Comparison of ENCODE assay signal across 38 cellular contexts in the genomic region with DNA sequence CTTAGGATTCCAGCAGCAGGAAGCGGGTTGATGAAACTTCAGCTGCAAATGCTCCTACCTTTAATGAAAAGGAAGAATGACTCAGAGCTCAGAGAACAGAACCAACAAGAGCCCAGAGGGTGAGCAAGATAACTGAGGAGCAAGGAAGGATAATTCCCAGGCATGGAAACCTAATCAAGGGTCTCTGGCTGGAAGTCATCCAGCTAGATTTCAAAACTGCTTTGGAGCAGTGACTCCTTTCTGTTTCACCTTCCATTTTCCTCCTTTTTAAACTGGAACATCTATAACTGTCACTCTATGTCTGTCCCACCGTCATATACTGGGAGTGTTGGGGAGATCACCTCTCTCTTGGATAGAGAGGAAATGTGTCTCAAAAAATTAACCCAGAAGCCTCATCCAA.
"Had no signal": no experiment of that assay in that cellular context is flagged by ENCODE, and none has a peak within 500 bp of the region (broad histone marks: within the 10 kb centered on the region; RNA-seq: fewer than 3 reads in every experiment).

No MANE protein-coding gene starts in this region.

- H3K4me1 Mint-ChIP-seq: activated naive CD4-positive, alpha-beta T cell treated with anti-CD3 and anti-CD28 coated beads, Interleukin-2, amount 10 ng/mL, durations not matched to agents 7 days and 5 days; activated naive CD4-positive, alpha-beta T cell treated with anti-CD3 and anti-CD28 coated beads, Interleukin-2, amount 50 U/mL, for 24 hours; activated naive CD8-positive, alpha-beta T cell treated with anti-CD3 and anti-CD28 coated beads for 36 hours; activated naive CD8-positive, alpha-beta T cell treated with anti-CD3 and anti-CD28 coated beads, Interleukin-2, amount 10 ng/mL, durations not matched to agents 7 days and 5 days; activated naive CD8-positive, alpha-beta T cell treated with anti-CD3 and anti-CD28 coated beads, Interleukin-2, amount 50 U/mL, for 24 hours; activated T-helper 17 cell treated with anti-CD3 and anti-CD28 coated beads, Interleukin-2, amount 50 U/mL, for 72 hours; central memory CD8-positive, alpha-beta T cell had no signal

- H3K9me3 Mint-ChIP-seq: activated T-cell treated with anti-CD3 and anti-CD28 coated beads, Interleukin-2, amount 50 U/mL, for 72 hours; activated T-helper 1 cell treated with anti-CD3 and anti-CD28 coated beads, Interleukin-12 subunit alpha, Interleukin-12 subunit beta, Interleukin-2, Interleukin-4 antibody, amounts not matched to agents 30 ng/mL and 10 ng/mL and 1 ng/mL, durations not matched to agents 14 hours and 24 hours and 36 hours; activated T-helper 2 cell treated with anti-CD3 and anti-CD28 coated beads, Interferon-gamma antibody, Interleukin-2, Interleukin-4, amounts not matched to agents 10 μg/mL and 5 μg/mL and 100 μg/mL, durations not matched to agents 14 hours and 24 hours and 36 hours; central memory CD8-positive, alpha-beta T cell had no signal

- H3K27me3 ChIP-seq: adrenal gland, ascending aorta, body of pancreas, brain microvascular endothelial cell, breast epithelium, cardiac muscle cell had no signal

- H3K27ac Mint-ChIP-seq: activated naive CD4-positive, alpha-beta T cell treated with anti-CD3 and anti-CD28 coated beads for 36 hours; activated naive CD4-positive, alpha-beta T cell treated with anti-CD3 and anti-CD28 coated beads, Interleukin-2, amount 10 ng/mL, durations not matched to agents 7 days and 5 days; activated naive CD4-positive, alpha-beta T cell treated with anti-CD3 and anti-CD28 coated beads, Interleukin-2, amount 50 U/mL, for 24 hours; activated naive CD4-positive, alpha-beta T cell treated with anti-CD3 and anti-CD28 coated beads, Interleukin-2, amount 50 U/mL, for 72 hours; activated naive CD8-positive, alpha-beta T cell; activated naive CD8-positive, alpha-beta T cell treated with anti-CD3 and anti-CD28 coated beads for 36 hours; activated naive CD8-positive, alpha-beta T cell treated with anti-CD3 and anti-CD28 coated beads, Interleukin-2, amount 10 ng/mL, durations not matched to agents 7 days and 5 days; activated naive CD8-positive, alpha-beta T cell treated with anti-CD3 and anti-CD28 coated beads, Interleukin-2, amount 50 U/mL, for 24 hours; activated T-cell treated with anti-CD3 and anti-CD28 coated beads, Interleukin-2, amount 50 U/mL, for 72 hours; activated T-helper 1 cell treated with anti-CD3 and anti-CD28 coated beads, Interleukin-12 subunit alpha, Interleukin-12 subunit beta, Interleukin-2, Interleukin-4 antibody, amounts not matched to agents 30 ng/mL and 10 ng/mL and 1 ng/mL, durations not matched to agents 14 hours and 24 hours and 36 hours; activated T-helper 17 cell treated with anti-CD3 and anti-CD28 coated beads, Interleukin-2, amount 50 U/mL, for 72 hours; activated T-helper 2 cell treated with anti-CD3 and anti-CD28 coated beads, Interferon-gamma antibody, Interleukin-2, Interleukin-4, amounts not matched to agents 10 μg/mL and 5 μg/mL and 100 μg/mL, durations not matched to agents 14 hours and 24 hours and 36 hours; brain had no signal

- H3K9me3 ChIP-seq: ascending aorta had no signal

- H3K36me3 ChIP-seq: adrenal gland, ascending aorta, brain microvascular endothelial cell, breast epithelium, cardiac muscle cell had no signal

- DNase-seq: activated effector memory CD4-positive, alpha-beta T cell treated with anti-CD3 and anti-CD28 coated beads, Interleukin-2, amount 50 U/mL, for 16 hours; activated effector memory CD4-positive, alpha-beta T cell treated with Interleukin-2 at 50 U/mL for 16 hours; activated gamma-delta T cell; activated gamma-delta T cell treated with Interleukin-2 at 50 U/mL for 16 hours; activated naive CD4-positive, alpha-beta T cell; activated naive CD4-positive, alpha-beta T cell treated with anti-CD3 and anti-CD28 coated beads for 36 hours; activated naive CD4-positive, alpha-beta T cell treated with anti-CD3 and anti-CD28 coated beads, Interleukin-2, amount 10 ng/mL, durations not matched to agents 7 days and 5 days; activated naive CD4-positive, alpha-beta T cell treated with anti-CD3 and anti-CD28 coated beads, Interleukin-2, amount 50 U/mL, for 16 hours; activated naive CD4-positive, alpha-beta T cell treated with Interleukin-2 at 50 U/mL for 16 hours; activated naive CD8-positive, alpha-beta T cell treated with anti-CD3 and anti-CD28 coated beads for 36 hours; activated naive CD8-positive, alpha-beta T cell treated with anti-CD3 and anti-CD28 coated beads, Interleukin-2, amount 10 ng/mL, durations not matched to agents 7 days and 5 days; activated naive CD8-positive, alpha-beta T cell treated with anti-CD3 and anti-CD28 coated beads, Interleukin-2, amount 50 U/mL, for 24 hours; activated T-cell treated with anti-CD3 and anti-CD28 coated beads, Interleukin-2, amount 50 U/mL, for 4 hours; activated T-cell treated with anti-CD3 and anti-CD28 coated beads, Interleukin-2, amount 50 U/mL, for 48 hours; activated T-cell treated with anti-CD3 and anti-CD28 coated beads, Interleukin-2, amount 50 U/mL, for 72 hours; adrenal gland; amniotic stem cell; amygdala; anterior cingulate cortex; aorta; body of pancreas; brain microvascular endothelial cell; caudate nucleus; central memory CD4-positive, alpha-beta T cell; cerebellar nuclear complex had no signal

- FAIRE-seq: astrocyte, bronchial epithelial cell had no signal

- ATAC-seq: activated naive CD4-positive, alpha-beta T cell treated with anti-CD3 and anti-CD28 coated beads, Interleukin-2, amount 50 U/mL, for 72 hours; activated naive CD8-positive, alpha-beta T cell treated with anti-CD3 and anti-CD28 coated beads, Interleukin-2, amount 50 U/mL, for 24 hours; activated T-cell treated with anti-CD3 and anti-CD28 coated beads, Interleukin-2, amount 50 U/mL, for 4 hours; activated T-cell treated with anti-CD3 and anti-CD28 coated beads, Interleukin-2, amount 50 U/mL, for 72 hours; activated T-helper 17 cell treated with anti-CD3 and anti-CD28 coated beads, Interleukin-2, amount 50 U/mL, for 72 hours; body of pancreas had no signal

- H3K27me3 Mint-ChIP-seq: activated naive CD4-positive, alpha-beta T cell treated with anti-CD3 and anti-CD28 coated beads, Interleukin-2, amount 10 ng/mL, durations not matched to agents 7 days and 5 days; activated naive CD8-positive, alpha-beta T cell treated with anti-CD3 and anti-CD28 coated beads, Interleukin-2, amount 10 ng/mL, durations not matched to agents 7 days and 5 days; brain had no signal

- H3K4me3 Mint-ChIP-seq: activated naive CD4-positive, alpha-beta T cell treated with anti-CD3 and anti-CD28 coated beads for 36 hours; activated naive CD4-positive, alpha-beta T cell treated with anti-CD3 and anti-CD28 coated beads, Interleukin-2, amount 10 ng/mL, durations not matched to agents 7 days and 5 days; activated naive CD4-positive, alpha-beta T cell treated with anti-CD3 and anti-CD28 coated beads, Interleukin-2, amount 50 U/mL, for 24 hours; activated naive CD8-positive, alpha-beta T cell; activated naive CD8-positive, alpha-beta T cell treated with anti-CD3 and anti-CD28 coated beads for 36 hours; activated naive CD8-positive, alpha-beta T cell treated with anti-CD3 and anti-CD28 coated beads, Interleukin-2, amount 10 ng/mL, durations not matched to agents 7 days and 5 days; activated naive CD8-positive, alpha-beta T cell treated with anti-CD3 and anti-CD28 coated beads, Interleukin-2, amount 50 U/mL, for 24 hours; activated T-cell treated with anti-CD3 and anti-CD28 coated beads, Interleukin-2, amount 50 U/mL, for 4 hours; activated T-cell treated with anti-CD3 and anti-CD28 coated beads, Interleukin-2, amount 50 U/mL, for 72 hours; activated T-helper 1 cell treated with anti-CD3 and anti-CD28 coated beads, Interleukin-12 subunit alpha, Interleukin-12 subunit beta, Interleukin-2, Interleukin-4 antibody, amounts not matched to agents 30 ng/mL and 10 ng/mL and 1 ng/mL, durations not matched to agents 14 hours and 24 hours and 36 hours; activated T-helper 17 cell treated with anti-CD3 and anti-CD28 coated beads, Interleukin-2, amount 50 U/mL, for 72 hours; brain; central memory CD8-positive, alpha-beta T cell had no signal

- H3K4me1 ChIP-seq: adrenal gland, ascending aorta, body of pancreas, breast epithelium had no signal

- H3K4me3 ChIP-seq: adrenal gland, ascending aorta, body of pancreas, breast epithelium, cardiac muscle cell had no signal

- H3K36me3 Mint-ChIP-seq: activated naive CD4-positive, alpha-beta T cell treated with anti-CD3 and anti-CD28 coated beads, Interleukin-2, amount 10 ng/mL, durations not matched to agents 7 days and 5 days; activated naive CD8-positive, alpha-beta T cell treated with anti-CD3 and anti-CD28 coated beads, Interleukin-2, amount 10 ng/mL, durations not matched to agents 7 days and 5 days had no signal

- H3K27ac ChIP-seq: adrenal gland, ascending aorta, body of pancreas, brain microvascular endothelial cell, breast epithelium, cardiac muscle cell had no signal
